Comparison of ENCODE assay signal across 6 cellular contexts in the genomic region with DNA sequence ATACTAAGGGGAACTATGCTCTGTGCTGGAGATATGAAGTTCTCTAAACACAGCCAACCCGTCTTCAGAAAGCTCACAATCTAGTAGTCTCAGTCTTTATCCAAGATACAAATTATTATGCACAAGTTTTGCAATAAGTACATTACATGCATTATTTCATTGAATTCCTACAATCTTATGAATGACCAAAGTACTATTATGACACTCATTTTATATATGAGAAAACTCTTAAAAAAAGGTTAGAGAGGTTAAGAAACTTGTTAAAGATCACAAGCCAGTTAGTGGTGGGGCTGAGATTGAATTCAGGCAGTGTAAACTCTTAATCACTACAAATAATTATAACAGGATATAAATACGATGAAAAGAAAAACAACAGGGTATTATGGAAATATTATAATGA.
"Had no signal": no experiment of that assay in that cellular context is flagged by ENCODE, and none has a peak within 500 bp of the region (broad histone marks: within the 10 kb centered on the region; RNA-seq: fewer than 3 reads in every experiment).

No MANE protein-coding gene starts in this region.

- DNase-seq: GDM1, GF-D8 had no signal

- FAIRE-seq: GM12891, GM12892, GM18507, GM19239 had no signal
